24 cellular contexts compared by ENCODE assay signal in genomic region chr15:47983533-47983932, GRCh38.
DNase-seq lines count a peak whose midpoint lies in the region; ATAC-seq and TF ChIP-seq lines count a peak whose summit lies in the region.
"Had no signal": no experiment of that assay in that cellular context is flagged by ENCODE, and none has a peak within 500 bp of the region (broad histone marks: within the 10 kb centered on the region; RNA-seq: fewer than 3 reads in every experiment).

No MANE protein-coding gene starts in this region.

- H3K27me3 ChIP-seq in left lung = no peaks in the 10 kb centered on the region
- H3K27me3 ChIP-seq: esophagus muscularis mucosa, ovary, right atrium auricular region, spleen had no signal

- no peak overlapping the region for H3K27ac ChIP-seq in left lung
- H3K27ac ChIP-seq: esophagus muscularis mucosa, GM23248, ovary, right atrium auricular region, spleen had no signal

- intact Hi-C loops in left lung (cut with DNase I) = loop anchor here in 1 of 2 donors (10.0 kb wide), 1 partner anchor 509 kb away; no protein-coding TSS in a partner anchor

- ATAC-seq in GM21381 (IDR thresholded peaks at IDR 0.05; ENCODE audit: unreplicated experiment) (no peak), GM18517 (IDR thresholded peaks at IDR 0.05; ENCODE audit: unreplicated experiment) (no peak), left lung (no peak)
- ATAC-seq: activated T-cell treated with anti-CD3 and anti-CD28 coated beads, Interleukin-2, amount 50 U/mL, for 4 hours; natural killer cell treated with Interleukin-12 subunit alpha and Interleukin-12 subunit beta and Interleukin-15 and Interleukin-18, amount 100 ng/mL, for 72 hours; stimulated activated memory B cell treated with anti-CD40 and anti-IgM and Interleukin-4, amounts not matched to agents 10 μg/mL and 1 μg/mL and 100 μg/mL, for 72 hours had no signal

- TF ChIP-seq CTCF in LNCAP (IDR thresholded peaks at IDR 0.05) (peak; percentile 17; the same call in 1 of the 2 replicates), fibroblast of pulmonary artery (IDR thresholded peaks at IDR 0.05; ENCODE audit: low read length, missing control alignments) (no peak), left lung (IDR thresholded peaks at IDR 0.05) (no peak)

- no peaks in the 10 kb centered on the region for H3K36me3 ChIP-seq in left lung
- H3K36me3 ChIP-seq: esophagus muscularis mucosa, ovary, right atrium auricular region, spleen had no signal

- DNase-seq in Daoy (ENCODE audit: low read depth) = peak; percentile 18
- DNase-seq in RPMI8226 = peak; percentile 18
- DNase-seq in fibroblast of pulmonary artery (ENCODE audit: low read depth) = peak; percentile 6
- no peak for DNase-seq in left lung
- DNase-seq: activated CD4-positive, alpha-beta T cell treated with anti-CD3 and anti-CD28 coated beads for 48 hours; activated naive CD4-positive, alpha-beta T cell; activated T-cell treated with anti-CD3 and anti-CD28 coated beads, Interleukin-2, amount 50 U/mL, for 4 hours; C1 segment of cervical spinal cord; Calu3; effector memory CD4-positive, alpha-beta T cell; GM23248; NCI-H1417; NCI-H2081 treated with DMSO at 0.1 percent for 48 hours; NCI-H510A; ovary; spleen; stimulated activated CD4-positive, alpha-beta T cell treated with anti-CD3 and anti-CD28 coated beads, Interleukin-2, amount 100 ng/mL, for 48 hours had no signal

- peaks cover 0 to 3% of the 10 kb centered on the region in 2 donors for H3K4me1 ChIP-seq in left lung
- H3K4me1 ChIP-seq: right atrium auricular region had no signal

- H3K9me3 ChIP-seq in left lung = no peaks in the 10 kb centered on the region
- H3K9me3 ChIP-seq: esophagus muscularis mucosa, ovary, right atrium auricular region, spleen had no signal

- H3K4me3 ChIP-seq in fibroblast of pulmonary artery (replicated peaks; ENCODE audit: low read depth, low read length) = no peak overlapping the region
- no peak overlapping the region for H3K4me3 ChIP-seq in left lung
- H3K4me3 ChIP-seq: esophagus muscularis mucosa, GM23248, ovary, right atrium auricular region, spleen had no signal

Comparison
In these comparisons a context has a peak if more than half of its experiments do, and no peak if none do; other contexts are left out.
1. DNase-seq: peak in Daoy (single experiment), RPMI8226 (single experiment) and fibroblast of pulmonary artery (single experiment); none in left lung (0 of 2).